ENCODE assay signal across 9 cellular contexts in the genomic region with DNA sequence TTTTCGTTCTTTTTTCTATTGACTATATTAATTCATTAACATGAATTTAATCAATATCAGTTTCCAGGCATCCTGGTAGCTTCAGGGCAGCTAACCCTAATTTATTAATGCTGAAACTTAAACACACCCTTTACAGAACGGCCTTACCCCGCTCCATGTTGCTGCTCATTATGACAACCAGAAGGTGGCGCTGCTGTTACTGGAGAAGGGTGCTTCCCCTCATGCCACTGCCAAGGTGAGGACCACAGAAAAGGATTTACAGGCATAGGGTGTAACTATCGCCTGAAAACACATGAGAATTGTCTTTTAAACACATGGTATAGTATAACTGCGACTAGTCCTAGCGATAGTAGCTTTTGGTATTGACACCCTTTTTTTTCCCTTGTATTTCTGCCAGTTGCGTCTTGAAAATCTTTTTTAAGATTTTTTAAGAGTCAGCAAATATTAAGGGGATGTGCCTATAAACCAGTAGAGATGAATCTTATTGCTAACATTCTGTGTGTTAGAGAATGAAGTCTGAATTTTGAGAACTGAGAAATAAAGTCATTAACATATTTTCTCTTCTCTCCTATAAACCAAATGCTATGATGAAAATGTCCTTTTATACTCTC.
DNase-seq lines count a peak whose midpoint lies in the region; ATAC-seq, FAIRE-seq and TF ChIP-seq lines count a peak whose summit lies in the region.
"Had no signal": no experiment of that assay in that cellular context is flagged by ENCODE, and none has a peak within 500 bp of the region (broad histone marks: within the 10 kb centered on the region; RNA-seq: fewer than 3 reads in every experiment).

No MANE protein-coding gene starts in this region.

- H3K36me3 ChIP-seq in OCI-LY3 (replicated peaks; ENCODE audit: low read depth, low read length): no peaks in the 10 kb centered on the region
- H3K36me3 ChIP-seq in pancreas: no peaks in the 10 kb centered on the region
- peaks cover 0 to 3% of the 10 kb centered on the region in 2 donors for H3K36me3 ChIP-seq in aorta (ENCODE audit: control insufficient read depth in 1 of 2, insufficient read depth in 2 of 2, low read length in 1 of 2)

- no peak overlapping the region for H3K9ac ChIP-seq in OCI-LY3 (ENCODE audit: low read length)

- H3K4me1 ChIP-seq in OCI-LY3 (ENCODE audit: low read length) (no peaks in the 10 kb centered on the region), foreskin keratinocyte (no peaks in the 10 kb centered on the region), pancreas (no peaks in the 10 kb centered on the region), aorta (ENCODE audit: control insufficient read depth in 1 of 2, insufficient read depth in 2 of 2, low read length in 2 of 2) (no peaks in the 10 kb centered on the region)

- H2AFZ ChIP-seq in OCI-LY3 (ENCODE audit: low read depth, low read length): no peak overlapping the region

- TF ChIP-seq CTCF in OCI-LY3 (IDR thresholded peaks at IDR 0.05; ENCODE audit: low read depth, low read length) (peak; percentile 90), foreskin keratinocyte (conservative IDR thresholded peaks at IDR 0.05) (peak; percentile 86), pancreas (IDR thresholded peaks at IDR 0.05) (peak in 3 of 4 donors; percentile 31 to 42 (median 37))

- H3K4me2 ChIP-seq in OCI-LY3 (ENCODE audit: low read length): no peak overlapping the region

- H3K4me3 ChIP-seq in OCI-LY3 (ENCODE audit: low read length) (no peak overlapping the region), pancreas (no peak overlapping the region), aorta (ENCODE audit: low read length in 2 of 2) (no peak overlapping the region)

- H3K27ac ChIP-seq in OCI-LY3 (ENCODE audit: low read length) (no peak overlapping the region), foreskin keratinocyte (no peak overlapping the region), pancreas (no peak overlapping the region), aorta (ENCODE audit: low read depth in 1 of 2, low read length in 2 of 2) (no peak overlapping the region)

- no peak for FAIRE-seq in pancreas (lab: Jason Lieb, UNC)
- FAIRE-seq: frontal cortex had no signal

- H3K79me2 ChIP-seq in OCI-LY3 (ENCODE audit: low read length): no peaks in the 10 kb centered on the region

- DNase-seq in DMS53 treated with DMSO at 0.1 percent for 48 hours (lab: John Stamatoyannopoulos, UW; ENCODE audit: unreplicated experiment): peak; percentile 27
- DNase-seq in activated T-cell treated with anti-CD3 and anti-CD28 coated beads for 48 hours (ENCODE audit: low read depth): peak; percentile 58
- DNase-seq in foreskin keratinocyte: peak; percentile 27 to 60
- peak in 5 of 6 donors; percentile 15 to 57 (median 43) for DNase-seq in pancreas
- DNase-seq in aorta: peak; percentile 65 to 80

- H4K20me1 ChIP-seq in OCI-LY3 (ENCODE audit: insufficient read depth, low read length): no peaks in the 10 kb centered on the region

- H3K27me3 ChIP-seq in OCI-LY3 (ENCODE audit: low read depth, low read length) (no peaks in the 10 kb centered on the region), foreskin keratinocyte (peaks cover 15% of the 10 kb centered on the region), pancreas (no peaks in the 10 kb centered on the region), aorta (ENCODE audit: control insufficient read depth in 1 of 2, insufficient read depth in 2 of 2, low read length in 1 of 2) (no peaks in the 10 kb centered on the region)

- H3K9me3 ChIP-seq in OCI-LY3 (ENCODE audit: insufficient read depth, low read length): no peaks in the 10 kb centered on the region
- no peaks in the 10 kb centered on the region for H3K9me3 ChIP-seq in pancreas
- no peaks in the 10 kb centered on the region for H3K9me3 ChIP-seq in aorta (ENCODE audit: control insufficient read depth, low read length)

- ATAC-seq in GM21367 (IDR thresholded peaks at IDR 0.05; ENCODE audit: unreplicated experiment) (peak; percentile 99), HG03571 (IDR thresholded peaks at IDR 0.05; ENCODE audit: unreplicated experiment) (peak; percentile 95), foreskin keratinocyte (peak; percentile 98), pancreas (peak; percentile 70 to 87 (median 82)), aorta (ENCODE audit: low FRiP score) (peak; percentile 83)

- 19 to 32% methylated on average over 8 of the region's 8 CpGs for WGBS in pancreas, 2 donors
- WGBS in aorta, 2 donors: 27 to 29% methylated on average over 8 of the region's 8 CpGs

- intact Hi-C loops in pancreas (cut with DNase I): no loop called here
- intact Hi-C loops in aorta (cut with DNase I): no loop called here

Comparison
In these comparisons a context has a peak if more than half of its experiments do, and no peak if none do; other contexts are left out.
1. CTCF ChIP-seq: peak in every context shown above with its lines; median percentile 90 in OCI-LY3; 86 in foreskin keratinocyte; 37 in pancreas.